Comparison of ENCODE assay signal across 7 cellular contexts in the genomic region with DNA sequence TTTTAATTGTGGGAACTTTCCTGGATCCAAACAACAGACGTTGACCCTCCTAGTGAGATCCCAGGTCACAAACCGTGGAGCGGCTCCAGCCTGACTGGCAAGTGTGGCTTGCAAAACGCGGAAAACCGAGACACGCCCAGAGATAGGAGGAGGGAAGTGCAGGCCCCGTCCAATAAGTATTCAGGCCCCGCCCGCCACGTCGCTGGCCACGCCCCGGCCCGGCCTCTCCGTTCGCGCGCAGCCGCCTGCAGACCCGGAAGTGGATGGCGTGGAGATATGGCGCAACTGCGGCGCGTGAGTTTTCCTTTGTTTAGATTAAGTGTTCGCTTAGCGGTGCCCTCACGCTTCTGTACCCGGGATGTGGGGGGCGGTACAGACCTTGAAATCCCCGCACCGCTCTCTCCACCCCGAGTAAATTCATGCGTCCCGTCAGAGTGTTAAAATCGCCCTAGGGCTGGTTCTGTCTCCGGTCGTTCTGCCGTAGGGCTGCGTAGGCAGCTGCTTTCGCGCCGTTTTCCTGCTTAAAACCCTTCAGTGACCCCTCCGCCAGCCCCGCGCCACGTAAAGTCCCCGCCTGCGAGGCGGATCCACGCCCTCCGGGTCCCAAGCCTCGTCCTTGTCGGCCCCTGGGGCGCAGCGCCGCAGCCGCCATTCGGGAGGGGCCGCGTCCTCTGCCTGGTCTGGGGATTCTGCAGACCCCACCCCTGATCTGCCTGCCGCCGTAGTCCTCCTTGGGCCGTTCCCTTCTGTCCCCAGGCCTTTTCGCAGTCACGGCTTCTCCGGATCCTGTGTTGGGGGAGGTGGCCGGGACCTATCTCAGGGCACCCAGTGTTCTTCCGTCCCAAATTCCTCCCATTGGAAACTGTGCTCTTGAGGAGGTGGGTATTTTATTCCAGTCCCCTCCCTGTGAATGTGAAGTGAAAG. TPM values are rescaled to one million over a fixed set of nuclear protein-coding genes. Genes with fewer than 3 reads are reported as not detected.
A peak's percentile ranks its signal among the peaks of the same experiment; 100 is the strongest.
DNase-seq lines count a peak whose midpoint lies in the region; ATAC-seq and TF ChIP-seq lines count a peak whose summit lies in the region.

A gene (plus strand): TSS at position 250 of the 924 bp plus-strand sequence. CDS start 27 bp downstream, at position 277.

- in situ Hi-C loops in astrocyte of the cerebellum (cut with HindIII; ENCODE audit: low sequenced_read_pairs), result no loop called here

- 1% methylated on average over 70 of the region's 70 CpGs for WGBS in hepatocyte (ENCODE audit: low lambda C conversion rate, missing lambda C conversion rate)

- H3K36me3 ChIP-seq in hepatocyte (replicated peaks; ENCODE audit: insufficient read depth, low read depth), result no peaks in the 10 kb centered on the region

- peaks cover 44% of the 10 kb centered on the region for H3K79me2 ChIP-seq in hepatocyte

- H3K4me3 ChIP-seq in astrocyte of the cerebellum (ENCODE audit: low read depth, low read length) (peak within 1 kb of the TSS; percentile 95), hepatocyte (peak within 1 kb of the TSS; percentile 75)

- H2AFZ ChIP-seq in hepatocyte, result peak within 1 kb of the TSS; percentile 75

- DNase-seq in NCI-H2029 treated with DMSO at 0.1 percent for 48 hours (lab: John Stamatoyannopoulos, UW), result peak; percentile 85
- DNase-seq in T-helper 9 cell, result peak; percentile 96
- DNase-seq in astrocyte of the cerebellum (ENCODE audit: low read depth), result peak; percentile 82
- peak; percentile 97 for DNase-seq in hepatocyte (ENCODE audit: low spot score)
- DNase-seq in renal cortical epithelial cell (ENCODE audit: low read depth), result peak; percentile 87

- no peaks in the 10 kb centered on the region for H4K20me1 ChIP-seq in hepatocyte (ENCODE audit: insufficient read depth, poor library complexity, severe bottlenecking)

- peak; percentile 93 for TF ChIP-seq POLR2A in GM18505 (IDR thresholded peaks at IDR 0.05; ENCODE audit: borderline replicate concordance, extremely low read depth, insufficient read depth, insufficient read length)

- TF ChIP-seq CTCF in astrocyte of the cerebellum (IDR thresholded peaks at IDR 0.05; ENCODE audit: low read depth, low read length, missing control alignments) (no peak), hepatocyte (IDR thresholded peaks at IDR 0.05; ENCODE audit: poor library complexity) (no peak)

- no peaks in the 10 kb centered on the region for H3K9me3 ChIP-seq in hepatocyte (ENCODE audit: low read depth)

- H3K4me1 ChIP-seq in hepatocyte (ENCODE audit: insufficient read depth), result peaks cover 9% of the 10 kb centered on the region

- H3K9me2 ChIP-seq in hepatocyte (replicated peaks; ENCODE audit: insufficient read depth), result no peaks in the 10 kb centered on the region

- peak within 1 kb of the TSS; percentile 92 for H3K4me2 ChIP-seq in hepatocyte

- peak; percentile 96 for ATAC-seq in GM18505 (IDR thresholded peaks at IDR 0.05; ENCODE audit: unreplicated experiment)
- ATAC-seq in HG02981 (IDR thresholded peaks at IDR 0.05; ENCODE audit: unreplicated experiment), result peak; percentile 89

- peak within 1 kb of the TSS; percentile 99 for H3K27ac ChIP-seq in hepatocyte

- no peaks in the 10 kb centered on the region for H3K27me3 ChIP-seq in hepatocyte

RNA-seq across cellular contexts. Expression of the gene that starts here (rescaled TPM):
- total RNA-seq in hepatocyte, result 8.3 and 11.4 TPM in 2 replicates
- 11.6 and 13.1 TPM in 2 replicates for polyA plus RNA-seq in hepatocyte
- total RNA-seq in renal cortical epithelial cell, result 12.7 and 31.6 TPM in 2 replicates

Comparison
In these comparisons a context has a peak if more than half of its experiments do, and no peak if none do; other contexts are left out.
1. Peak in every context shown above with its lines: DNase-seq, ATAC-seq, H3K4me3 ChIP-seq and H3K27ac ChIP-seq.